Comparison of ENCODE assay signal across 26 cellular contexts in the genomic region with DNA sequence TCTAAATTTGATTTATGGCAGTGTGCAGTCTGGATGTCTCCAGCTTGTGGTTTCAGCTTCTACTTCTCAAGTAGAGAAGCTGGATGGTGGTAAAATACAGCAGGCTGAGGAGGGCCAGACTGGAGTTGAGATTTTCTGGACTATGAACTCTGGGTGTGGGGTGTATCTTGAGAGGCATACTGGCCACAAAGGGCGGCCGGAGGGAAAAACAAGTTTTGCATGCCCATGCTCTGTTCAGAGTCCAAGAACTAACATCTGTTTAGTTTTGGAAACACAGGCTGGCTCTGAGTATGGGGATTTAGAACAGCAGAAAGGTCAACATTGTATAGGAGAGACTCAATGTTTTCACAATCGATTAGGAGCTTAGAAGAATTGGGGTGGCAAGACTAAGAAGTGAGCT.
"Had no signal": no experiment of that assay in that cellular context is flagged by ENCODE, and none has a peak within 500 bp of the region (broad histone marks: within the 10 kb centered on the region; RNA-seq: fewer than 3 reads in every experiment).

No MANE protein-coding gene starts in this region.

- H3K4me1 Mint-ChIP-seq: mesothelial cell of epicardium; naive thymus-derived CD4-positive, alpha-beta T cell; nephron; stimulated activated naive CD8-positive, alpha-beta T cell treated with anti-CD3 and anti-CD28 coated beads, Interleukin-15, amount 100 ng/mL, for 72 hours had no signal

- H3K27me3 ChIP-seq: dorsolateral prefrontal cortex, right lobe of liver, suprapubic skin, transverse colon, upper lobe of right lung, uterus had no signal

- ATAC-seq: left lobe of liver; mucosa of descending colon; naive thymus-derived CD4-positive, alpha-beta T cell; right lobe of liver; stimulated activated naive CD8-positive, alpha-beta T cell treated with anti-CD3 and anti-CD28 coated beads, Interleukin-15, amount 100 ng/mL, for 72 hours; upper lobe of right lung had no signal

- H3K9me3 Mint-ChIP-seq: mesothelial cell of epicardium, nephron had no signal

- H3K36me3 ChIP-seq: right lobe of liver, suprapubic skin, transverse colon, upper lobe of right lung, uterus had no signal

- H3K36me3 Mint-ChIP-seq: mesothelial cell of epicardium; naive thymus-derived CD4-positive, alpha-beta T cell had no signal

- H3K4me1 ChIP-seq: right lobe of liver, suprapubic skin, transverse colon, upper lobe of right lung, uterus had no signal

- H3K4me3 ChIP-seq: dorsolateral prefrontal cortex, mucosa of descending colon, right lobe of liver, smooth muscle cell, suprapubic skin, transverse colon, upper lobe of right lung, uterus had no signal

- H3K27ac ChIP-seq: dorsolateral prefrontal cortex, right lobe of liver, suprapubic skin, transverse colon, upper lobe of right lung, uterus had no signal

- H3K27me3 Mint-ChIP-seq: naive thymus-derived CD4-positive, alpha-beta T cell; stimulated activated naive CD8-positive, alpha-beta T cell treated with anti-CD3 and anti-CD28 coated beads, Interleukin-15, amount 100 ng/mL, for 72 hours had no signal

- H3K9me3 ChIP-seq: right lobe of liver, transverse colon, upper lobe of right lung, uterus had no signal

- H3K27ac Mint-ChIP-seq: mesothelial cell of epicardium; naive thymus-derived CD4-positive, alpha-beta T cell; stimulated activated naive CD8-positive, alpha-beta T cell treated with anti-CD3 and anti-CD28 coated beads, Interleukin-15, amount 100 ng/mL, for 72 hours had no signal

- DNase-seq: dorsolateral prefrontal cortex; effector CD4-positive, alpha-beta T cell; mesenchymal stem cell; naive thymus-derived CD4-positive, alpha-beta T cell; nucleus accumbens; posterior cingulate gyrus; retina; right lobe of liver; stimulated activated CD4-positive, alpha-beta T cell treated with anti-CD3 and anti-CD28 coated beads, Interleukin-12 subunit alpha, Interleukin-12 subunit beta, amount 100 ng/mL, for 4 hours; stimulated activated CD4-positive, alpha-beta T cell treated with anti-CD3 and anti-CD28 coated beads, Interleukin-1b, Interleukin-23, amount 100 ng/mL, for 48 hours; stimulated activated CD4-positive, alpha-beta T cell treated with anti-CD3 and anti-CD28 coated beads, Interleukin-4, amount 100 ng/mL, for 1 hour; stimulated activated CD8-positive, alpha-beta memory T cell treated with anti-CD3 and anti-CD28 coated beads, Interleukin-4, amount 100 ng/mL, for 48 hours; stimulated activated naive CD4-positive, alpha-beta T cell; stimulated activated naive CD8-positive, alpha-beta T cell treated with anti-CD3 and anti-CD28 coated beads, Interleukin-15, amount 100 ng/mL, for 72 hours; transverse colon; upper lobe of right lung; uterus had no signal

- FAIRE-seq: colon, frontal cortex, keratinocyte had no signal

- H3K4me3 Mint-ChIP-seq: mesothelial cell of epicardium; naive thymus-derived CD4-positive, alpha-beta T cell; nephron; stimulated activated naive CD8-positive, alpha-beta T cell treated with anti-CD3 and anti-CD28 coated beads, Interleukin-15, amount 100 ng/mL, for 72 hours had no signal
